Comparison of ENCODE assay signal across 11 cellular contexts in genomic region chr7:44121761-44122420, GRCh38. TPM values are rescaled to one million over a fixed set of nuclear protein-coding genes. Genes with fewer than 3 reads are reported as not detected.
DNase-seq lines count a peak whose midpoint lies in the region; ATAC-seq, FAIRE-seq and TF ChIP-seq lines count a peak whose summit lies in the region.
"Had no signal": no experiment of that assay in that cellular context is flagged by ENCODE, and none has a peak within 500 bp of the region (broad histone marks: within the 10 kb centered on the region; RNA-seq: fewer than 3 reads in every experiment).

No MANE protein-coding gene starts in this region.

- H3K27me3 ChIP-seq in right atrium auricular region: no peaks in the 10 kb centered on the region
- H3K27me3 ChIP-seq in lower lobe of right lung (ENCODE audit: low read depth): no peaks in the 10 kb centered on the region
- H3K27me3 ChIP-seq: Peyer's patch had no signal

- H3K27ac ChIP-seq in right atrium auricular region (peak overlapping the region; percentile 90 to 94), VCaP (peak overlapping the region; percentile 87; the same call in 1 of the 2 replicates), lower lobe of right lung (no peak overlapping the region)

- DNase-seq in right atrium auricular region (ENCODE audit: low spot score) (no peak), left ventricle myocardium superior (no peak), lower lobe of right lung (peak; percentile 20), urothelium cell line (ENCODE audit: low spot score) (no peak)
- DNase-seq: effector CD8-positive, alpha-beta T cell; Peyer's patch had no signal

- TF ChIP-seq CTCF in right atrium auricular region (IDR thresholded peaks at IDR 0.05) (no peak), VCaP (conservative IDR thresholded peaks at IDR 0.05) (no peak), lower lobe of right lung (IDR thresholded peaks at IDR 0.05) (no peak)

- H3K9me3 ChIP-seq in right atrium auricular region (peaks cover 0 to 1% of the 10 kb centered on the region in 2 donors), lower lobe of right lung (no peaks in the 10 kb centered on the region)
- H3K9me3 ChIP-seq: Peyer's patch had no signal

- H3K4me3 ChIP-seq in right atrium auricular region: no peak overlapping the region
- no peak overlapping the region for H3K4me3 ChIP-seq in lower lobe of right lung

- H3K4me1 ChIP-seq in right atrium auricular region: peaks cover 0 to 43% of the 10 kb centered on the region in 2 donors
- peaks cover 17% of the 10 kb centered on the region for H3K4me1 ChIP-seq in lower lobe of right lung

- peaks cover 15% of the 10 kb centered on the region for H3K36me3 ChIP-seq in right atrium auricular region
- peaks cover 29% of the 10 kb centered on the region for H3K36me3 ChIP-seq in lower lobe of right lung

- ATAC-seq in left ventricle myocardium superior (no peak), lower lobe of right lung (no peak), GM19397 (IDR thresholded peaks at IDR 0.05; ENCODE audit: unreplicated experiment) (no peak), HG02588 (IDR thresholded peaks at IDR 0.05; ENCODE audit: unreplicated experiment) (no peak), GM21526 (IDR thresholded peaks at IDR 0.05; ENCODE audit: low FRiP score, unreplicated experiment) (no peak)
- ATAC-seq: left lobe of liver had no signal

- FAIRE-seq in urothelium cell line (lab: Jason Lieb, UNC): peak; percentile 55

- intact Hi-C loops in left ventricle myocardium superior (cut with micrococcal nuclease): no loop called here
- intact Hi-C loops in lower lobe of right lung (cut with DNase I): no loop called here

RNA-seq across cellular contexts. Expression of gene POLD2, which starts 1.5 kb away (rescaled TPM):
- total RNA-seq in right atrium auricular region: 10 to 100 TPM; 71.4 to 76.5 TPM
- total RNA-seq in left ventricle myocardium superior: 92.9 TPM
- total RNA-seq in lower lobe of right lung: 48.3 TPM

RNA-seq across cellular contexts. Expression of gene AEBP1, which starts 17.7 kb away (rescaled TPM):
- total RNA-seq in right atrium auricular region: 100 to 1,000 TPM in 1 of 2 donors, 10 to 100 TPM in 1; 84.4 to 193 TPM
- total RNA-seq in left ventricle myocardium superior: 18.4 TPM
- total RNA-seq in lower lobe of right lung: 82.5 TPM

RNA-seq across cellular contexts. Expression of gene MYL7, which starts 19.2 kb away (rescaled TPM):
- total RNA-seq in right atrium auricular region: over 10,000 TPM; 17,339 to 49,235 TPM
- total RNA-seq in left ventricle myocardium superior: 2,865 TPM
- total RNA-seq in lower lobe of right lung: 1.6 TPM
- total RNA-seq: left lobe of liver, Peyer's patch had no signal

RNA-seq across cellular contexts. Expression of gene POLM, which starts 39.6 kb away (rescaled TPM):
- total RNA-seq in right atrium auricular region: 10 to 100 TPM; 18.5 to 31.3 TPM
- total RNA-seq in left ventricle myocardium superior: 17.6 TPM
- 24.2 TPM for total RNA-seq in lower lobe of right lung

RNA-seq across cellular contexts. Expression of gene PGAM2, which starts 56.5 kb away (rescaled TPM):
- total RNA-seq in right atrium auricular region: 1,000 to 10,000 TPM in 1 of 2 donors, 100 to 1,000 TPM in 1; 680 to 2,809 TPM
- total RNA-seq in left ventricle myocardium superior: 967 TPM
- total RNA-seq in lower lobe of right lung: 0.44 TPM
- total RNA-seq: left lobe of liver had no signal

Comparison
In these comparisons a context has a peak if more than half of its experiments do, and no peak if none do; other contexts are left out.
1. RNA of gene MYL7, which starts 19.2 kb away (total RNA-seq): 17,339 to 49,235 TPM in right atrium auricular region and 2,865 TPM in left ventricle myocardium superior (single experiment); 1.6 TPM in lower lobe of right lung (single experiment); every median in the first group is over 1,000 times any median in the second.